Comparison of ENCODE assay signal across 15 cellular contexts in genomic region chr6:35573495-35574110, GRCh38.
"Had no signal": no experiment of that assay in that cellular context is flagged by ENCODE, and none has a peak within 500 bp of the region (broad histone marks: within the 10 kb centered on the region; RNA-seq: fewer than 3 reads in every experiment).

No MANE protein-coding gene starts in this region.

- H3K9me3 ChIP-seq: left lung had no signal

- ATAC-seq: esophagus mucosa, left lung had no signal

- H3K4me3 ChIP-seq: dorsolateral prefrontal cortex, left lung had no signal

- H3K27me3 ChIP-seq: dorsolateral prefrontal cortex, left lung had no signal

- H3K27ac ChIP-seq: dorsolateral prefrontal cortex, left lung had no signal

- DNase-seq: activated CD4-positive, alpha-beta T cell treated with anti-CD3 and anti-CD28 coated beads, Interleukin-2, amount 10 ng/mL, durations not matched to agents 7 days and 5 days; activated CD4-positive, CD25-positive, alpha-beta regulatory T cell; activated CD8-positive, alpha-beta memory T cell treated with anti-CD3 and anti-CD28 coated beads for 24 hours; activated naive CD8-positive, alpha-beta T cell treated with anti-CD3 and anti-CD28 coated beads for 36 hours; activated T-cell treated with anti-CD3 and anti-CD28 coated beads for 4 hours; anterior cingulate cortex; dorsolateral prefrontal cortex; head of caudate nucleus; islet precursor cell; left lung; nephron progenitor cell; stimulated activated CD4-positive, alpha-beta T cell treated with anti-CD3 and anti-CD28 coated beads, Interleukin-2, amount 100 ng/mL, for 48 hours; stimulated activated naive CD4-positive, alpha-beta T cell treated with Interleukin-2 at 50 U/mL for 16 hours; T-helper 2 cell had no signal

- H3K4me1 ChIP-seq: left lung had no signal
